ENCODE assay signal across 8 cellular contexts in genomic region chr22:37696657-37697539, GRCh38. TPM values are rescaled to one million over a fixed set of nuclear protein-coding genes. Genes with fewer than 3 reads are reported as not detected.
DNase-seq lines count a peak whose midpoint lies in the region; ATAC-seq and TF ChIP-seq lines count a peak whose summit lies in the region.

A gene with protein sequence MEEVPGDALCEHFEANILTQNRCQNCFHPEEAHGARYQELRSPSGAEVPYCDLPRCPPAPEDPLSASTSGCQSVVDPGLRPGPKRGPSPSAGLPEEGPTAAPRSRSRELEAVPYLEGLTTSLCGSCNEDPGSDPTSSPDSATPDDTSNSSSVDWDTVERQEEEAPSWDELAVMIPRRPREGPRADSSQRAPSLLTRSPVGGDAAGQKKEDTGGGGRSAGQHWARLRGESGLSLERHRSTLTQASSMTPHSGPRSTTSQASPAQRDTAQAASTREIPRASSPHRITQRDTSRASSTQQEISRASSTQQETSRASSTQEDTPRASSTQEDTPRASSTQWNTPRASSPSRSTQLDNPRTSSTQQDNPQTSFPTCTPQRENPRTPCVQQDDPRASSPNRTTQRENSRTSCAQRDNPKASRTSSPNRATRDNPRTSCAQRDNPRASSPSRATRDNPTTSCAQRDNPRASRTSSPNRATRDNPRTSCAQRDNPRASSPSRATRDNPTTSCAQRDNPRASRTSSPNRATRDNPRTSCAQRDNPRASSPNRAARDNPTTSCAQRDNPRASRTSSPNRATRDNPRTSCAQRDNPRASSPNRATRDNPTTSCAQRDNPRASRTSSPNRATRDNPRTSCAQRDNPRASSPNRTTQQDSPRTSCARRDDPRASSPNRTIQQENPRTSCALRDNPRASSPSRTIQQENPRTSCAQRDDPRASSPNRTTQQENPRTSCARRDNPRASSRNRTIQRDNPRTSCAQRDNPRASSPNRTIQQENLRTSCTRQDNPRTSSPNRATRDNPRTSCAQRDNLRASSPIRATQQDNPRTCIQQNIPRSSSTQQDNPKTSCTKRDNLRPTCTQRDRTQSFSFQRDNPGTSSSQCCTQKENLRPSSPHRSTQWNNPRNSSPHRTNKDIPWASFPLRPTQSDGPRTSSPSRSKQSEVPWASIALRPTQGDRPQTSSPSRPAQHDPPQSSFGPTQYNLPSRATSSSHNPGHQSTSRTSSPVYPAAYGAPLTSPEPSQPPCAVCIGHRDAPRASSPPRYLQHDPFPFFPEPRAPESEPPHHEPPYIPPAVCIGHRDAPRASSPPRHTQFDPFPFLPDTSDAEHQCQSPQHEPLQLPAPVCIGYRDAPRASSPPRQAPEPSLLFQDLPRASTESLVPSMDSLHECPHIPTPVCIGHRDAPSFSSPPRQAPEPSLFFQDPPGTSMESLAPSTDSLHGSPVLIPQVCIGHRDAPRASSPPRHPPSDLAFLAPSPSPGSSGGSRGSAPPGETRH (N-terminal part only) (plus strand): TSS chr22:37697048. CDS start chr22:37701366, 4,318 bp downstream.

- peak within 1 kb of the TSS; percentile 89 for H3K4me2 ChIP-seq in SK-N-SH

- no peaks in the 10 kb centered on the region for H3K9me3 Mint-ChIP-seq in activated naive CD4-positive, alpha-beta T cell treated with anti-CD3 and anti-CD28 coated beads, Interleukin-2, amount 10 ng/mL, durations not matched to agents 7 days and 5 days

- POLR2A ChIA-PET in SK-N-SH (lab: Yijun Ruan, JAX) = interaction anchor here (0.8 to 1.6 kb wide), 3 partner anchors 11 to 35 kb away, joined by 3 to 4 read pairs (median 4); partner anchors contain the start of gene NOL12

- H3K4me1 Mint-ChIP-seq in activated naive CD4-positive, alpha-beta T cell treated with anti-CD3 and anti-CD28 coated beads, Interleukin-2, amount 10 ng/mL, durations not matched to agents 7 days and 5 days = peaks cover 15% of the 10 kb centered on the region

- DNase-seq in C1 segment of cervical spinal cord (lab: John Stamatoyannopoulos, UW) (peak in 11 of 14 donors; percentile 9 to 86 (median 57)), SK-N-SH (peak; percentile 95), germinal center (ENCODE audit: low spot score) (peak; percentile 94), occipital lobe (lab: John Stamatoyannopoulos, UW) (peak; percentile 57), substantia nigra (lab: John Stamatoyannopoulos, UW) (peak in 46 of 49 donors; percentile 11 to 97 (median 58))
- peak; percentile 78 for DNase-seq in Jurkat, Clone E6-1 (ENCODE audit: low read depth, low spot score)
- DNase-seq in activated naive CD4-positive, alpha-beta T cell treated with anti-CD3 and anti-CD28 coated beads, Interleukin-2, amount 10 ng/mL, durations not matched to agents 7 days and 5 days = peak; percentile 96

- H3K36me3 ChIP-seq in SK-N-SH (replicated peaks in 1 of 2; ENCODE audit: control insufficient read depth in 1 of 2, insufficient read depth in 2 of 2, low read length in 1 of 2) = peaks cover 10 to 15% of the 10 kb centered on the region in 2 experiments

- no peaks in the 10 kb centered on the region for H3K27me3 ChIP-seq in SK-N-SH (ENCODE audit: insufficient read depth)

- 2% methylated on average over 18 of the region's 39 CpGs for WGBS in SK-N-SH (ENCODE audit: low lambda C conversion rate)

- peak within 1 kb of the TSS; percentile 84 for H3K9ac ChIP-seq in SK-N-SH

- H4K20me1 ChIP-seq in SK-N-SH (ENCODE audit: insufficient read depth) = no peaks in the 10 kb centered on the region

- no peaks in the 10 kb centered on the region for H3K9me2 ChIP-seq in SK-N-SH

- H3K4me1 ChIP-seq in SK-N-SH (ENCODE audit: control insufficient read depth in 1 of 2, insufficient read depth in 2 of 2, low read depth in 1 of 2, low read length in 1 of 2) = peaks cover 6 to 11% of the 10 kb centered on the region in 2 experiments; a peak in 2 of 4 replicates

- H3K27ac ChIP-seq in SK-N-SH (ENCODE audit: low read depth in 2 of 2, low read length in 1 of 2) (peak within 1 kb of the TSS; percentile 57 to 80), substantia nigra (ENCODE audit: low read depth, low read length, poor library complexity, severe bottlenecking) (no peak within 1 kb of the TSS)

- ATAC-seq in GM21367 (IDR thresholded peaks at IDR 0.05; ENCODE audit: unreplicated experiment) = peak; percentile 71

- H3K9me3 ChIP-seq in SK-N-SH = no peaks in the 10 kb centered on the region

- CTCF ChIA-PET in SK-N-SH (lab: Yijun Ruan, JAX) = interaction anchor here (0.6 to 6.2 kb wide), 28 partner anchors 8 to 154 kb away, joined by 3 to 65 read pairs (median 4); partner anchors contain the start of genes NOL12 and PDXP
- CTCF ChIA-PET in activated naive CD4-positive, alpha-beta T cell treated with anti-CD3 and anti-CD28 coated beads, Interleukin-2, amount 10 ng/mL, durations not matched to agents 7 days and 5 days (lab: Charles Lee) = interaction anchor here (1.3 to 3.0 kb wide), 4 partner anchors 15 to 64 kb away, joined by 4 to 10 read pairs (median 6); no protein-coding TSS in a partner anchor

- H3K27me3 Mint-ChIP-seq in activated naive CD4-positive, alpha-beta T cell treated with anti-CD3 and anti-CD28 coated beads, Interleukin-2, amount 10 ng/mL, durations not matched to agents 7 days and 5 days = no peaks in the 10 kb centered on the region

- peak; percentile 61 for TF ChIP-seq CTCF in SK-N-SH (IDR thresholded peaks at IDR 0.05)

- H3F3A ChIP-seq in SK-N-SH (replicated peaks; ENCODE audit: insufficient read depth) = peaks cover 21% of the 10 kb centered on the region

- peaks cover 9% of the 10 kb centered on the region for H3K36me3 Mint-ChIP-seq in activated naive CD4-positive, alpha-beta T cell treated with anti-CD3 and anti-CD28 coated beads, Interleukin-2, amount 10 ng/mL, durations not matched to agents 7 days and 5 days

- H3K27ac Mint-ChIP-seq in activated naive CD4-positive, alpha-beta T cell treated with anti-CD3 and anti-CD28 coated beads, Interleukin-2, amount 10 ng/mL, durations not matched to agents 7 days and 5 days = peak within 1 kb of the TSS; percentile 67

- peaks cover 17% of the 10 kb centered on the region for H3K79me2 ChIP-seq in SK-N-SH (ENCODE audit: insufficient read depth)

- H3K4me3 ChIP-seq in Jurkat, Clone E6-1 (ENCODE audit: low read length) = peak within 1 kb of the TSS; percentile 7; the same call in 1 of the 2 replicates
- H3K4me3 ChIP-seq in SK-N-SH (ENCODE audit: low read depth in 2 of 2, low read length in 1 of 2) = peak within 1 kb of the TSS; percentile 57 to 82

- peak in 1 of 2 experiments; percentile 24; a peak in 1 of 4 replicates for TF ChIP-seq EP300 in SK-N-SH (IDR thresholded peaks at IDR 0.05; ENCODE audit: borderline replicate concordance in 1 of 2, low read depth in 1 of 2, low read length in 1 of 2)

- TF ChIP-seq RAD21 in SK-N-SH (IDR thresholded peaks at IDR 0.05; ENCODE audit: low read length) = peak; percentile 64

- peak within 1 kb of the TSS; percentile 86 for H2AFZ ChIP-seq in SK-N-SH (ENCODE audit: low read depth)

- H3K4me3 Mint-ChIP-seq in activated naive CD4-positive, alpha-beta T cell treated with anti-CD3 and anti-CD28 coated beads, Interleukin-2, amount 10 ng/mL, durations not matched to agents 7 days and 5 days = peak within 1 kb of the TSS; percentile 71

TF ChIP-seq in SK-N-SH, 30 proteins besides CTCF, POLR2A, EP300 and RAD21:
- TF ChIP-seq SMC3 (IDR thresholded peaks at IDR 0.05; ENCODE audit: low read depth, low read length) (peak; percentile 63), NRF1 (IDR thresholded peaks at IDR 0.05; ENCODE audit: low read depth, low read length) (peak; percentile 31; the same call in 1 of the 2 replicates), POLR2AphosphoS5 (IDR thresholded peaks at IDR 0.05; ENCODE audit: low read depth, low read length) (peak; percentile 60; the same call in 1 of the 2 replicates), CHD2 (IDR thresholded peaks at IDR 0.05; ENCODE audit: low read length, partially characterized antibody) (peak; percentile 68), FOXM1 (IDR thresholded peaks at IDR 0.05; ENCODE audit: low read depth) (no peak), FOSL2 (IDR thresholded peaks at IDR 0.05; ENCODE audit: borderline replicate concordance, low read depth) (no peak), SIN3A (IDR thresholded peaks at IDR 0.05; ENCODE audit: borderline replicate concordance, low read depth, low read length) (peak; percentile 38; the same call in 1 of the 2 replicates), NFIC (IDR thresholded peaks at IDR 0.05; ENCODE audit: borderline replicate concordance) (no peak), PBX3 (IDR thresholded peaks at IDR 0.05) (0 out of 2 replicates have a peak, but pooled peaks have one; percentile 16), TAF1 (IDR thresholded peaks at IDR 0.05; ENCODE audit: borderline replicate concordance, low read depth, low read length) (peak; percentile 8; the same call in 1 of the 2 replicates), TCF12 (IDR thresholded peaks at IDR 0.05) (peak; percentile 5; the same call in 1 of the 2 replicates), GABPA (IDR thresholded peaks at IDR 0.05; ENCODE audit: low read depth) (no peak), RFX5 (IDR thresholded peaks at IDR 0.05; ENCODE audit: low read length) (0 out of 2 replicates have a peak, but pooled peaks have one; percentile 45)

RNA-seq across cellular contexts. Expression of the gene that starts here (rescaled TPM):
- 40.4 TPM for polyA plus RNA-seq in Jurkat, Clone E6-1 (2012; ENCODE audit: insufficient read depth, insufficient read length)
- polyA plus RNA-seq in SK-N-SH (2012; rRNA removed) = 43.6 and 47.3 TPM in 2 replicates
- polyA plus RNA-seq in SK-N-SH (2012; cell fraction: cytosol; rRNA removed) = 23.6 and 36.7 TPM in 2 replicates
- polyA plus RNA-seq in SK-N-SH (2012; cell fraction: nucleus; rRNA removed) = 51.7 and 58.8 TPM in 2 replicates
- 13.4 TPM for total RNA-seq in occipital lobe
